Comparison of ENCODE assay signal across 1 cellular context in genomic region chr14:61282746-61283145, GRCh38.
TF ChIP-seq lines count a peak whose summit lies in the region.

No MANE protein-coding gene starts in this region.

TF ChIP-seq in IMR-90, 13 proteins besides CTCF, POLR2A, EP300 and RAD21 (continued from another document):
- TF ChIP-seq ELK1 (IDR thresholded peaks at IDR 0.05; ENCODE audit: borderline replicate concordance, low read depth, low read length): no peak
- no peak for TF ChIP-seq USF2 (IDR thresholded peaks at IDR 0.05; ENCODE audit: low read depth, low read length)
- TF ChIP-seq FOS (IDR thresholded peaks at IDR 0.05; ENCODE audit: low read depth, low read length): no peak
- no peak for TF ChIP-seq NFE2L2 (IDR thresholded peaks at IDR 0.05; ENCODE audit: low read depth, low read length)
- no peak for TF ChIP-seq BHLHE40 (IDR thresholded peaks at IDR 0.05; ENCODE audit: low read depth, low read length)
